Comparison of ENCODE assay signal across 1 cellular context in genomic region chr7:131555565-131556054, GRCh38.
TF ChIP-seq lines count a peak whose summit lies in the region.

No MANE protein-coding gene starts in this region.

TF ChIP-seq in HepG2, 621 proteins besides CTCF, POLR2A, EP300 and RAD21 (continued from another document):
- 0 out of 2 replicates have a peak, but pooled peaks have one; percentile 24 for TF ChIP-seq ZNF704 (CRISPR knock-in tag; IDR thresholded peaks at IDR 0.05; ENCODE audit: borderline replicate concordance)
